20 cellular contexts compared by ENCODE assay signal in genomic region chr14:23129759-23130316, GRCh38. TPM values are rescaled to one million over a fixed set of nuclear protein-coding genes. Genes with fewer than 3 reads are reported as not detected.
"Had no signal": no experiment of that assay in that cellular context is flagged by ENCODE, and none has a peak within 500 bp of the region (broad histone marks: within the 10 kb centered on the region; RNA-seq: fewer than 3 reads in every experiment).

No MANE protein-coding gene starts in this region.

- ATAC-seq: activated CD4-positive, CD25-positive, alpha-beta regulatory T cell treated with anti-CD3 and anti-CD28 coated beads, Interleukin-2, amount 50 U/mL, for 24 hours; activated naive CD8-positive, alpha-beta T cell treated with anti-CD3 and anti-CD28 coated beads, Interleukin-2, amount 50 U/mL, for 24 hours; activated T-helper 17 cell treated with anti-CD3 and anti-CD28 coated beads, Interleukin-2, amount 50 U/mL, for 72 hours; naive thymus-derived CD8-positive, alpha-beta T cell had no signal

- DNase-seq: activated CD4-positive, alpha-beta T cell treated with anti-CD3 and anti-CD28 coated beads, Interleukin-2, amount 50 U/mL, for 4 hours; activated naive CD4-positive, alpha-beta T cell treated with Interleukin-2 at 50 U/mL for 16 hours; activated naive CD8-positive, alpha-beta T cell treated with anti-CD3 and anti-CD28 coated beads, Interleukin-2, amount 50 U/mL, for 24 hours; aorta; kidney; left ventricle myocardium inferior; naive thymus-derived CD8-positive, alpha-beta T cell; stimulated activated CD4-positive, alpha-beta T cell treated with anti-CD3 and anti-CD28 coated beads, Interleukin-15, amount 100 ng/mL, for 24 hours; stimulated activated CD4-positive, alpha-beta T cell treated with anti-CD3 and anti-CD28 coated beads, Interleukin-4, amount 100 ng/mL, for 1 hour; stimulated activated naive CD4-positive, alpha-beta T cell treated with Interleukin-2 at 50 U/mL for 16 hours; substantia nigra had no signal

- H3K4me3 ChIP-seq: left ventricle myocardium inferior, right atrium auricular region, tibial nerve had no signal

- H3K27me3 Mint-ChIP-seq: activated naive CD8-positive, alpha-beta T cell treated with anti-CD3 and anti-CD28 coated beads, Interleukin-2, amount 50 U/mL, for 24 hours; memory B cell; naive thymus-derived CD8-positive, alpha-beta T cell had no signal

- H3K4me1 Mint-ChIP-seq: activated naive CD8-positive, alpha-beta T cell treated with anti-CD3 and anti-CD28 coated beads, Interleukin-2, amount 50 U/mL, for 24 hours had no signal

- H3K4me3 Mint-ChIP-seq: activated naive CD8-positive, alpha-beta T cell treated with anti-CD3 and anti-CD28 coated beads, Interleukin-2, amount 50 U/mL, for 24 hours; activated T-helper 17 cell treated with anti-CD3 and anti-CD28 coated beads, Interleukin-2, amount 50 U/mL, for 72 hours; memory B cell; naive thymus-derived CD8-positive, alpha-beta T cell had no signal

- H3K36me3 Mint-ChIP-seq: memory B cell had no signal

- H3K27me3 ChIP-seq: right atrium auricular region, tibial nerve had no signal

- FAIRE-seq: kidney had no signal

- H3K27ac ChIP-seq: left ventricle myocardium inferior, tibial nerve had no signal

- H3K9me3 Mint-ChIP-seq: activated naive CD8-positive, alpha-beta T cell treated with anti-CD3 and anti-CD28 coated beads, Interleukin-2, amount 50 U/mL, for 24 hours; activated T-helper 17 cell treated with anti-CD3 and anti-CD28 coated beads, Interleukin-2, amount 50 U/mL, for 72 hours; memory B cell; naive thymus-derived CD8-positive, alpha-beta T cell had no signal

- H3K27ac Mint-ChIP-seq: activated naive CD8-positive, alpha-beta T cell treated with anti-CD3 and anti-CD28 coated beads, Interleukin-2, amount 50 U/mL, for 24 hours; activated T-helper 17 cell treated with anti-CD3 and anti-CD28 coated beads, Interleukin-2, amount 50 U/mL, for 72 hours; memory B cell had no signal

- H3K9me3 ChIP-seq: left ventricle myocardium inferior, right atrium auricular region, tibial nerve had no signal

RNA-seq across cellular contexts. Expression of gene CEBPE, which starts 10.8 kb away (rescaled TPM):
- total RNA-seq: activated T-helper 17 cell treated with anti-CD3 and anti-CD28 coated beads, Interleukin-2, amount 50 U/mL, for 72 hours; kidney; left ventricle myocardium inferior; right atrium auricular region; SK-MEL-5; tibial nerve had no signal

RNA-seq across cellular contexts. Expression of gene CIROP, which starts 25.0 kb away (rescaled TPM):
- total RNA-seq: activated T-helper 17 cell treated with anti-CD3 and anti-CD28 coated beads, Interleukin-2, amount 50 U/mL, for 72 hours; kidney; left ventricle myocardium inferior; mucosa of gallbladder; naive thymus-derived CD8-positive, alpha-beta T cell; posterior vena cava; right atrium auricular region; SK-MEL-5; skeletal muscle tissue; tibial nerve had no signal
- polyA plus RNA-seq: aorta; naive thymus-derived CD8-positive, alpha-beta T cell had no signal
